Comparison of ENCODE assay signal across 10 cellular contexts in genomic region chr4:113411496-113411938, GRCh38.
DNase-seq lines count a peak whose midpoint lies in the region; ATAC-seq and TF ChIP-seq lines count a peak whose summit lies in the region.
"Had no signal": no experiment of that assay in that cellular context is flagged by ENCODE, and none has a peak within 500 bp of the region (broad histone marks: within the 10 kb centered on the region; RNA-seq: fewer than 3 reads in every experiment).

No MANE protein-coding gene starts in this region.

- H3K4me3 ChIP-seq in body of pancreas (no peak overlapping the region), left lung (no peak overlapping the region)

- 33 to 45% methylated on average over 4 of the region's 4 CpGs for WGBS in body of pancreas, 2 donors

- H3K9me3 ChIP-seq in body of pancreas: peaks cover 0 to 4% (median 0%) of the 10 kb centered on the region in 3 donors
- H3K9me3 ChIP-seq in left lung: no peaks in the 10 kb centered on the region

- H3K27ac ChIP-seq in body of pancreas (no peak overlapping the region), left lung (no peak overlapping the region)

- ATAC-seq in body of pancreas (peak; percentile 30), left lung (peak; percentile 89), HG03159 (IDR thresholded peaks at IDR 0.05; ENCODE audit: unreplicated experiment) (no peak), GM18870 (IDR thresholded peaks at IDR 0.05; ENCODE audit: unreplicated experiment) (no peak)

- TF ChIP-seq CTCF in body of pancreas (IDR thresholded peaks at IDR 0.05): no peak
- no peak for TF ChIP-seq CTCF in left lung (IDR thresholded peaks at IDR 0.05)

- TF ChIP-seq POLR2A in body of pancreas (IDR thresholded peaks at IDR 0.05): no peak

- H3K4me1 ChIP-seq in body of pancreas: no peaks in the 10 kb centered on the region
- H3K4me1 ChIP-seq in left lung: no peaks in the 10 kb centered on the region

- H3K27me3 ChIP-seq in body of pancreas (no peaks in the 10 kb centered on the region), left lung (no peaks in the 10 kb centered on the region)

- intact Hi-C loops in body of pancreas (cut with DNase I) (no loop called here), left lung (cut with DNase I) (no loop called here)

- DNase-seq in AG08396 (ENCODE audit: low spot score): peak; percentile 40
- DNase-seq in HK-2 (ENCODE audit: unreplicated experiment): peak; percentile 36
- DNase-seq in body of pancreas: peak in 3 of 4 donors; percentile 17 to 50 (median 44)
- DNase-seq in left lung: no peak
- DNase-seq in activated CD8-positive, alpha-beta memory T cell treated with anti-CD3 and anti-CD28 coated beads for 24 hours: no peak
- no peak for DNase-seq in midbrain (lab: John Stamatoyannopoulos, UW)
- DNase-seq: activated gamma-delta T cell; stimulated activated CD4-positive, alpha-beta T cell treated with anti-CD3 and anti-CD28 coated beads, Interleukin-4, amount 100 ng/mL, for 1 hour had no signal

- no peaks in the 10 kb centered on the region for H3K36me3 ChIP-seq in body of pancreas (replicated peaks in 1 of 2; ENCODE audit: insufficient read depth in 1 of 2, low read depth in 2 of 2)
- H3K36me3 ChIP-seq in left lung: no peaks in the 10 kb centered on the region

Comparison
In these comparisons a context has a peak if more than half of its experiments do, and no peak if none do; other contexts are left out.
1. DNase-seq: peak in AG08396 (single experiment), HK-2 (single experiment) and body of pancreas (3 of 4); none in left lung (0 of 2), activated CD8-positive, alpha-beta memory T cell treated with anti-CD3 and anti-CD28 coated beads for 24 hours (single experiment) and midbrain (single experiment).
2. ATAC-seq: peak in body of pancreas (single experiment) and left lung (single experiment); none in HG03159 (single experiment) and GM18870 (single experiment).